8 cellular contexts compared by ENCODE assay signal in the genomic region with DNA sequence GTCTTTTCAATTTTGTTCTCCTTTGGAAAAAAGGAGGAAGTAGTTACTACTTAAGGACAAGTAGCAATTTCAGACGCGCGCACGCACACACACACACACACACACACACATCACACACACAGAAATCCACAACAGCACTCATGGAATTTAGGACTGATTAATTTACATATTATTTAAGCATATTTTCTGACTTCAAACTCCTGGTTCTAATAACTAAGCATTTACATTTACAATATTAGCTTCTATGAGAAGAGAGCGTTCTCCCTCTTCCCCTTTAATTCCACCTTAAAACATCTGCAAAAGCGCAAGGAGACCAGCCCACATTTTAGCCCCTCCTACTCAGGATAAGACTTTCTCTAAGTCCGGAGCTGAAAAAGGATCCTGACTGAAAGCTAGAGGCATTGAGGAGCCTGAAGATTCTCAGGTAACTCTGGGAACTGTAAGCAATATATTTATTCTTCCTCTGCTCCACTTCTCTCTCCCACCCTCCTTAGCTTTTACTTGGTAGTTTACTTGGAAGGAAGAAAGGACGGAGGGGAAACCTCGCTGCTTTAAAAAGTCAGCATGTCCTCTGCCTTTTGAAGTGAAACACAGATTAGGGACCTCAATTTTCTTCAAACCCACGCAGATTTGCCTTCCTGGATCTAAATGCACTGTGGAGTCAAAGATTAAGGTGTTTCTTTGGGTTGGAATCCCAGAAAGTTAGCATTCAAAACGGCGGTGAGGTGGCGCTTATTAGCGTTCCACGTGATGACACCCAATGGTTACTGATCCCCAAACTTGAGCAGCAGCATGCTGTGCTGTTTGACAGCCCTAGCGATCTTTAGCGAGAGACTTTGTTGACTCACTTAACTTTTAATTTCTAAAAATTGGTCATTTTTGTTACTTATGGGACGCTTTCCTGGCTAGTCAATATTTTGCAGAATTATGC. TPM values are rescaled to one million over a fixed set of nuclear protein-coding genes. Genes with fewer than 3 reads are reported as not detected.
A peak's percentile ranks its signal among the peaks of the same experiment; 100 is the strongest.
DNase-seq lines count a peak whose midpoint lies in the region; ATAC-seq and TF ChIP-seq lines count a peak whose summit lies in the region.

TSS of gene PLA2G4A (plus strand) at position 338 of the 931 bp plus-strand sequence. CDS start 25,406 bp downstream, outside the sequence.

- intact Hi-C loops in activated naive CD4-positive, alpha-beta T cell treated with anti-CD3 and anti-CD28 coated beads for 36 hours (cut with micrococcal nuclease): no loop called here
- intact Hi-C loops in heart right ventricle (cut with DNase I) (no loop called here), posterior vena cava (cut with DNase I) (no loop called here)

- peak; percentile 16 for TF ChIP-seq POLR2A in NB4 (IDR thresholded peaks at IDR 0.05; ENCODE audit: extremely low read depth, insufficient read length)

- 9 to 10% methylated on average over 18 of the region's 18 CpGs for WGBS in heart right ventricle, 2 donors

- no peaks in the 10 kb centered on the region for H3K36me3 ChIP-seq in heart right ventricle

- peak; percentile 12 for DNase-seq in activated naive CD4-positive, alpha-beta T cell treated with anti-CD3 and anti-CD28 coated beads for 36 hours
- DNase-seq in activated naive CD4-positive, alpha-beta T cell treated with Interleukin-2 at 50 U/mL for 16 hours: no peak
- DNase-seq in NB4 (ENCODE audit: low read depth) (peak; percentile 68), heart right ventricle (peak; percentile 25 to 27), posterior vena cava (ENCODE audit: low spot score) (peak; percentile 83), NCI-H1436 (lab: John Stamatoyannopoulos, UW) (no peak)
- DNase-seq in activated naive CD8-positive, alpha-beta T cell treated with anti-CD3 and anti-CD28 coated beads, Interleukin-2, amount 10 ng/mL, durations not matched to agents 7 days and 5 days: no peak

- H3K4me3 ChIP-seq in NB4 (ENCODE audit: low read depth, low read length) (peak within 1 kb of the TSS; percentile 68), heart right ventricle (peak within 1 kb of the TSS; percentile 23 to 67 (median 56))

- H3K9me3 Mint-ChIP-seq in activated naive CD4-positive, alpha-beta T cell treated with anti-CD3 and anti-CD28 coated beads for 36 hours: no peaks in the 10 kb centered on the region
- no peaks in the 10 kb centered on the region for H3K9me3 Mint-ChIP-seq in activated naive CD8-positive, alpha-beta T cell treated with anti-CD3 and anti-CD28 coated beads, Interleukin-2, amount 10 ng/mL, durations not matched to agents 7 days and 5 days

- H3K9me3 ChIP-seq in heart right ventricle: no peaks in the 10 kb centered on the region

- peaks cover 0 to 7% (median 0%) of the 10 kb centered on the region in 9 donors for H3K4me1 ChIP-seq in heart right ventricle

- peaks cover 20% of the 10 kb centered on the region for H3K27me3 Mint-ChIP-seq in activated naive CD4-positive, alpha-beta T cell treated with anti-CD3 and anti-CD28 coated beads for 36 hours (ENCODE audit: low read depth)
- H3K27me3 Mint-ChIP-seq in activated naive CD8-positive, alpha-beta T cell treated with anti-CD3 and anti-CD28 coated beads, Interleukin-2, amount 10 ng/mL, durations not matched to agents 7 days and 5 days: peaks cover 23% of the 10 kb centered on the region

- H3K4me3 Mint-ChIP-seq in activated naive CD4-positive, alpha-beta T cell treated with anti-CD3 and anti-CD28 coated beads for 36 hours: peak within 1 kb of the TSS; percentile 61
- peak within 1 kb of the TSS; percentile 73 for H3K4me3 Mint-ChIP-seq in activated naive CD8-positive, alpha-beta T cell treated with anti-CD3 and anti-CD28 coated beads, Interleukin-2, amount 10 ng/mL, durations not matched to agents 7 days and 5 days

- no peaks in the 10 kb centered on the region for H3K36me3 Mint-ChIP-seq in activated naive CD4-positive, alpha-beta T cell treated with anti-CD3 and anti-CD28 coated beads for 36 hours (ENCODE audit: low read depth)
- no peaks in the 10 kb centered on the region for H3K36me3 Mint-ChIP-seq in activated naive CD8-positive, alpha-beta T cell treated with anti-CD3 and anti-CD28 coated beads, Interleukin-2, amount 10 ng/mL, durations not matched to agents 7 days and 5 days

- POLR2A ChIA-PET in activated naive CD8-positive, alpha-beta T cell treated with anti-CD3 and anti-CD28 coated beads, Interleukin-2, amount 10 ng/mL, durations not matched to agents 7 days and 5 days (lab: Charles Lee): no interaction called here

- no peak for TF ChIP-seq CTCF in NB4 (IDR thresholded peaks at IDR 0.05; ENCODE audit: low read depth, low read length)
- TF ChIP-seq CTCF in heart right ventricle (IDR thresholded peaks at IDR 0.05): no peak

- H3K27me3 ChIP-seq in heart right ventricle: no peaks in the 10 kb centered on the region

- ATAC-seq in HG02610 (IDR thresholded peaks at IDR 0.05; ENCODE audit: unreplicated experiment): peak; percentile 81
- peak; percentile 54 for ATAC-seq in activated naive CD8-positive, alpha-beta T cell treated with anti-CD3 and anti-CD28 coated beads, Interleukin-2, amount 10 ng/mL, durations not matched to agents 7 days and 5 days (ENCODE audit: low read depth)
- peak in 7 of 8 donors; percentile 88 to 95 (median 90) for ATAC-seq in heart right ventricle

- H3K27ac ChIP-seq in heart right ventricle: peak within 1 kb of the TSS in 8 of 10 donors; percentile 39 to 83 (median 56)

- peaks cover 8% of the 10 kb centered on the region for H3K4me1 Mint-ChIP-seq in activated naive CD4-positive, alpha-beta T cell treated with anti-CD3 and anti-CD28 coated beads for 36 hours (ENCODE audit: low read depth)
- H3K4me1 Mint-ChIP-seq in activated naive CD8-positive, alpha-beta T cell treated with anti-CD3 and anti-CD28 coated beads, Interleukin-2, amount 10 ng/mL, durations not matched to agents 7 days and 5 days: peaks cover 5% of the 10 kb centered on the region

- CTCF ChIA-PET in activated naive CD4-positive, alpha-beta T cell treated with anti-CD3 and anti-CD28 coated beads for 36 hours (lab: Charles Lee): no interaction called here

- no peak within 1 kb of the TSS for H3K27ac Mint-ChIP-seq in activated naive CD4-positive, alpha-beta T cell treated with anti-CD3 and anti-CD28 coated beads for 36 hours
- H3K27ac Mint-ChIP-seq in activated naive CD8-positive, alpha-beta T cell treated with anti-CD3 and anti-CD28 coated beads, Interleukin-2, amount 10 ng/mL, durations not matched to agents 7 days and 5 days: no peak within 1 kb of the TSS

RNA-seq across cellular contexts. Expression of gene PLA2G4A, which starts in this region (rescaled TPM):
- total RNA-seq in activated naive CD4-positive, alpha-beta T cell treated with anti-CD3 and anti-CD28 coated beads for 36 hours: under 1 TPM; 0.12 to 0.26 TPM
- under 1 TPM; 0.19 to 0.28 TPM for total RNA-seq in activated naive CD8-positive, alpha-beta T cell treated with anti-CD3 and anti-CD28 coated beads, Interleukin-2, amount 10 ng/mL, durations not matched to agents 7 days and 5 days
- total RNA-seq in heart right ventricle (1 to 10 TPM in 9 of 10 donors, under 1 TPM in 1; 0.85 to 2.7 (median 1.9) TPM), posterior vena cava (10 to 100 TPM; 18.4 to 18.6 TPM)
- 1 to 10 TPM; 1.0 to 1.8 TPM for polyA plus RNA-seq in heart right ventricle

Comparison
In these comparisons a context has a peak if more than half of its experiments do, and no peak if none do; other contexts are left out.
1. RNA of gene PLA2G4A (total RNA-seq): 18.4 to 18.6 TPM in posterior vena cava; 0.85 to 2.7 TPM in heart right ventricle, 0.19 to 0.28 TPM in activated naive CD8-positive, alpha-beta T cell treated with anti-CD3 and anti-CD28 coated beads, Interleukin-2, amount 10 ng/mL, durations not matched to agents 7 days and 5 days and 0.12 to 0.26 TPM in activated naive CD4-positive, alpha-beta T cell treated with anti-CD3 and anti-CD28 coated beads for 36 hours; every median in the first group is over 4 times any median in the second.
2. Peak in DNase-seq in activated naive CD4-positive, alpha-beta T cell treated with anti-CD3 and anti-CD28 coated beads for 36 hours; RNA of the gene not detected or under 1 TPM.
3. Peak in ATAC-seq in activated naive CD8-positive, alpha-beta T cell treated with anti-CD3 and anti-CD28 coated beads, Interleukin-2, amount 10 ng/mL, durations not matched to agents 7 days and 5 days; RNA of the gene not detected or under 1 TPM.
4. DNase-seq: peak in NB4 (single experiment), heart right ventricle (2 of 2) and posterior vena cava (single experiment); none in activated naive CD4-positive, alpha-beta T cell treated with Interleukin-2 at 50 U/mL for 16 hours (single experiment), activated naive CD8-positive, alpha-beta T cell treated with anti-CD3 and anti-CD28 coated beads, Interleukin-2, amount 10 ng/mL, durations not matched to agents 7 days and 5 days (single experiment) and NCI-H1436 (single experiment).
5. Peak in every context shown above with its lines, with median percentiles within 50 percentile points of each other: ATAC-seq.